ENCODE assay signal across 8 cellular contexts in the genomic region with DNA sequence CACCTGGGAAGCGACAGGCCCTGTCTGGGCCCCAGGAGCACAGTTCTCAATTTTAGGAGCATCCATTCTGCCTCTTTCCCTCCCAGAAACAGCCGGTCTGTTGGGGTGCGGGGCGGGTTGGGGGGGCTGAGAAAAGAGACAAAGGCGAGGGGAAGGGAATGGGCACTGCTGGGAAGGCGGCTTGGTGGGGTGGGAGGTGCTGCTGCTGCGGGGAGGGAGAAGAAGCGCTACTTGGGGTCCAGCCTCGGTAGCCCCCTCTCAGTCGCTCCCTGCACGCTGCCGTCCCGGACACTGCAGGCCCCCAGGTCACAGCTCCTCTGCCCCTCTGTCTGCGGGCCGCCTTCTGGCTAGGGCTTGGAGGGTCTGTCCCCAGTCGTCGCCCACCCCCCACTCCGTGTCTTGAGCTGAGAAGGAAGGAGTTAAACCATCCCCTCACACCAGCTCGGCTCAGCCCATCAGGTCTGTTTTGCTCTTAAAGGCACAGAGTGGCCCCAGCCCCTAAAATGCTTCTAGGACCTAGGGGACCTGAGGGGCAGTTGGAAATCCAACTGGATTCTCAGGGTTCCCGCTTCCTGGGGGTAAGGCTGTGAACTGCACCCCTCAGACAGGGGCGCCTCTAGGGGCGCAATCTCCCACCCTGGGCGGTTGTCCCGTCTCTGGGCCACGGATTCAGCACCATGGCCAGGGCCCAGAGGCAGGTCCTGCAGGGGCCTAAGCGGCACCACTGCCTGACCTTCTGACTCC. TPM values are rescaled to one million over a fixed set of nuclear protein-coding genes. Genes with fewer than 3 reads are reported as not detected.
A peak's percentile ranks its signal among the peaks of the same experiment; 100 is the strongest.
DNase-seq lines count a peak whose midpoint lies in the region; ATAC-seq and TF ChIP-seq lines count a peak whose summit lies in the region.

No MANE protein-coding gene starts in this region.

- no peak overlapping the region for H2BK120ac ChIP-seq in IMR-90 (ENCODE audit: low read depth, low read length)

- POLR2A ChIA-PET in IMR-90 (lab: Charles Lee; ENCODE audit: unreplicated experiment), result no interaction called here
- POLR2A ChIA-PET in activated naive CD8-positive, alpha-beta T cell treated with anti-CD3 and anti-CD28 coated beads, Interleukin-2, amount 10 ng/mL, durations not matched to agents 7 days and 5 days (lab: Charles Lee), result no interaction called here

- H3K36me3 ChIP-seq in IMR-90 (ENCODE audit: control insufficient read depth, insufficient read depth, low read length), result no peaks in the 10 kb centered on the region

- H4K8ac ChIP-seq in IMR-90 (ENCODE audit: low read depth in 2 of 2, low read length in 2 of 2), result no peak overlapping the region

- DNase-seq in Calu3, result peak; percentile 68
- peak; percentile 15 for DNase-seq in IMR-90
- peak; percentile 61 for DNase-seq in activated naive CD8-positive, alpha-beta T cell treated with anti-CD3 and anti-CD28 coated beads, Interleukin-2, amount 10 ng/mL, durations not matched to agents 7 days and 5 days
- DNase-seq in stimulated activated naive CD8-positive, alpha-beta T cell treated with anti-CD3 and anti-CD28 coated beads, Interleukin-15, Interleukin-2, amounts not matched to agents 100 U/mL and 50 U/mL, for 24 hours, result peak; percentile 55
- no peak for DNase-seq in GOT3 (lab: John Stamatoyannopoulos, UW)

- H3K79me1 ChIP-seq in IMR-90 (ENCODE audit: low read depth in 1 of 2, low read length in 2 of 2), result no peaks in the 10 kb centered on the region

- no TSS peak for BruUV-seq in Calu3 (replicated peaks; lab: Mats Ljungman, UMichigan)
- BruUV-seq in IMR-90 (replicated peaks; lab: Mats Ljungman, UMichigan), result no TSS peak

- no peak overlapping the region for H3K23ac ChIP-seq in IMR-90 (ENCODE audit: low read depth, low read length)

- no peak overlapping the region for H2BK20ac ChIP-seq in IMR-90 (ENCODE audit: low read depth, low read length)

- in situ Hi-C loops in IMR-90 (cut with MboI; ENCODE audit: low sequenced_read_pairs), result no loop called here

- no peak overlapping the region for H2BK15ac ChIP-seq in IMR-90 (ENCODE audit: low read depth, low read length)

- peaks cover 85% of the 10 kb centered on the region for H3K27me3 Mint-ChIP-seq in Calu3 (ENCODE audit: unreplicated experiment)
- peaks cover 22% of the 10 kb centered on the region for H3K27me3 Mint-ChIP-seq in activated naive CD8-positive, alpha-beta T cell treated with anti-CD3 and anti-CD28 coated beads, Interleukin-2, amount 10 ng/mL, durations not matched to agents 7 days and 5 days

- no peak overlapping the region for H2AFZ ChIP-seq in IMR-90 (replicated peaks; ENCODE audit: low read length, poor library complexity)

- WGBS in IMR-90 (ENCODE audit: extremely low coverage in 2 of 2, insufficient read length in 1 of 2), 2 experiments, result 4% methylated on average over 5 of the region's 26 CpGs; no CpG with 5 or more reads in 1 of the 2 experiments

- no peaks in the 10 kb centered on the region for H3K36me3 Mint-ChIP-seq in Calu3 (ENCODE audit: insufficient read depth, unreplicated experiment)
- H3K36me3 Mint-ChIP-seq in activated naive CD8-positive, alpha-beta T cell treated with anti-CD3 and anti-CD28 coated beads, Interleukin-2, amount 10 ng/mL, durations not matched to agents 7 days and 5 days, result no peaks in the 10 kb centered on the region

- peak; percentile 75 for TF ChIP-seq CTCF in Calu3 (IDR thresholded peaks at IDR 0.05; ENCODE audit: unreplicated experiment)
- peak; percentile 34; the same call in 1 of the 2 replicates for TF ChIP-seq CTCF in IMR-90 (conservative IDR thresholded peaks at IDR 0.05; ENCODE audit: low read depth, low read length)

- no peaks in the 10 kb centered on the region for H3K4me1 ChIP-seq in IMR-90 (ENCODE audit: control insufficient read depth, insufficient read depth, low read length)

- TF ChIP-seq POLR2A in IMR-90 (IDR thresholded peaks at IDR 0.05; ENCODE audit: low read depth, low read length), result no peak

- H3K9me3 ChIP-seq in IMR-90 (ENCODE audit: control insufficient read depth, insufficient read depth, low read length), result no peaks in the 10 kb centered on the region
- H3K9me3 ChIP-seq in iPS-18c (ENCODE audit: control insufficient read depth, insufficient read depth, low read length), result no peaks in the 10 kb centered on the region

- no peak overlapping the region for H2AK5ac ChIP-seq in IMR-90 (ENCODE audit: low read depth, low read length)

- H4K20me1 ChIP-seq in IMR-90 (ENCODE audit: insufficient read depth, low read length), result no peaks in the 10 kb centered on the region

- no peak overlapping the region for H3K18ac ChIP-seq in IMR-90 (ENCODE audit: low read depth, low read length)

- no peaks in the 10 kb centered on the region for H3K9me1 ChIP-seq in IMR-90 (ENCODE audit: insufficient read depth, low read length)

- intact Hi-C loops in Calu3 (cut with micrococcal nuclease; ENCODE audit: unreplicated experiment), result no loop called here
- intact Hi-C loops in IMR-90 (cut with micrococcal nuclease), result no loop called here

- 0 out of 2 replicates have a peak, but pooled peaks have one; percentile 18 for TF ChIP-seq RAD21 in IMR-90 (IDR thresholded peaks at IDR 0.05; ENCODE audit: low read length)

- H3K27ac ChIP-seq in IMR-90 (ENCODE audit: insufficient read depth, low read length), result no peak overlapping the region

- no peak overlapping the region for H3K9ac ChIP-seq in IMR-90 (ENCODE audit: low read depth, low read length)

- peaks cover 28% of the 10 kb centered on the region for H3K27me3 ChIP-seq in IMR-90 (ENCODE audit: control insufficient read depth, insufficient read depth, low read length)

- no peaks in the 10 kb centered on the region for H3K9me3 Mint-ChIP-seq in Calu3 (ENCODE audit: low read depth, unreplicated experiment)
- H3K9me3 Mint-ChIP-seq in activated naive CD8-positive, alpha-beta T cell treated with anti-CD3 and anti-CD28 coated beads, Interleukin-2, amount 10 ng/mL, durations not matched to agents 7 days and 5 days, result peaks cover 1% of the 10 kb centered on the region

- ATAC-seq in IMR-90 (ENCODE audit: low read depth) (peak; percentile 82), GM18511 (IDR thresholded peaks at IDR 0.05; ENCODE audit: unreplicated experiment) (no peak), GM19351 (IDR thresholded peaks at IDR 0.05; ENCODE audit: unreplicated experiment) (no peak)
- no peak for ATAC-seq in activated naive CD8-positive, alpha-beta T cell treated with anti-CD3 and anti-CD28 coated beads, Interleukin-2, amount 10 ng/mL, durations not matched to agents 7 days and 5 days (ENCODE audit: low read depth)
- peak; percentile 55 for ATAC-seq in stimulated activated naive CD8-positive, alpha-beta T cell treated with anti-CD3 and anti-CD28 coated beads, Interleukin-15, Interleukin-2, amounts not matched to agents 100 U/mL and 50 U/mL, for 24 hours

- H2BK5ac ChIP-seq in IMR-90 (ENCODE audit: low read depth, low read length, poor library complexity, severe bottlenecking), result no peak overlapping the region

- H2AK9ac ChIP-seq in IMR-90 (replicated peaks; ENCODE audit: low read depth, low read length, poor library complexity), result no peak overlapping the region

- no peak overlapping the region for H4K91ac ChIP-seq in IMR-90 (ENCODE audit: insufficient read depth, low read depth, low read length)

- CTCF ChIA-PET in Calu3 (lab: Charles Lee), result interaction anchor here (1.2 kb wide), 1 partner anchor 30 kb away, joined by 3 read pairs; no protein-coding TSS in a partner anchor
- CTCF ChIA-PET in IMR-90 (lab: Yijun Ruan, JAX), result interaction anchor here (1.7 kb wide), 1 partner anchor 14 kb away, joined by 4 read pairs; no protein-coding TSS in a partner anchor

- H3K27ac Mint-ChIP-seq in Calu3 (ENCODE audit: unreplicated experiment), result no peak overlapping the region
- H3K27ac Mint-ChIP-seq in activated naive CD8-positive, alpha-beta T cell treated with anti-CD3 and anti-CD28 coated beads, Interleukin-2, amount 10 ng/mL, durations not matched to agents 7 days and 5 days, result no peak overlapping the region

- no peaks in the 10 kb centered on the region for H3K4me1 Mint-ChIP-seq in Calu3 (ENCODE audit: low read depth, unreplicated experiment)
- no peaks in the 10 kb centered on the region for H3K4me1 Mint-ChIP-seq in activated naive CD8-positive, alpha-beta T cell treated with anti-CD3 and anti-CD28 coated beads, Interleukin-2, amount 10 ng/mL, durations not matched to agents 7 days and 5 days

- H3K4me3 Mint-ChIP-seq in Calu3 (ENCODE audit: low read depth, unreplicated experiment), result no peak overlapping the region
- no peak overlapping the region for H3K4me3 Mint-ChIP-seq in activated naive CD8-positive, alpha-beta T cell treated with anti-CD3 and anti-CD28 coated beads, Interleukin-2, amount 10 ng/mL, durations not matched to agents 7 days and 5 days

- no peak overlapping the region for H3K56ac ChIP-seq in IMR-90 (ENCODE audit: extremely low read depth, insufficient read depth, low read length)

- H3K14ac ChIP-seq in IMR-90 (replicated peaks; ENCODE audit: low read depth, low read length), result no peak overlapping the region

- dilution Hi-C loops in IMR-90 (cut with HindIII; ENCODE audit: low sequenced_read_pairs, unreplicated experiment), result no loop called here

- no peak overlapping the region for H4K5ac ChIP-seq in IMR-90 (ENCODE audit: low read depth, low read length)

- no peak overlapping the region for H3K4me2 ChIP-seq in IMR-90 (ENCODE audit: low read depth, low read length)

- no peak overlapping the region for H3K4ac ChIP-seq in IMR-90 (ENCODE audit: low read depth, low read length)

- H3K4me3 ChIP-seq in IMR-90 (ENCODE audit: insufficient read depth, low read depth, low read length) (no peak overlapping the region), iPS-18c (ENCODE audit: insufficient read depth, low read depth, low read length) (peak overlapping the region; percentile 79)

TF ChIP-seq in IMR-90, 13 proteins besides CTCF, POLR2A, EP300 and RAD21:
- TF ChIP-seq BHLHE40 (IDR thresholded peaks at IDR 0.05; ENCODE audit: low read depth, low read length) (no peak), CHD1 (IDR thresholded peaks at IDR 0.05; ENCODE audit: low read depth, low read length) (no peak), CEBPB (IDR thresholded peaks at IDR 0.05; ENCODE audit: low read depth, low read length) (no peak)

RNA-seq across cellular contexts. Expression of gene GDAP1L1, which starts 0.7 kb away (rescaled TPM):
- not detected in 2 replicates for total RNA-seq in Calu3 (2022)
- not detected in 2 replicates for total RNA-seq in IMR-90 (2012; rRNA removed)
- not detected in 2 replicates for polyA plus RNA-seq in IMR-90 (2012; rRNA removed)
- polyA plus RNA-seq in IMR-90 (2012; cell fraction: cytosol; rRNA removed), result not detected in 2 replicates
- not detected in 2 replicates for polyA plus RNA-seq in IMR-90 (2012; cell fraction: nucleus; rRNA removed; ENCODE audit: low replicate concordance)
- not detected for total RNA-seq in activated naive CD8-positive, alpha-beta T cell treated with anti-CD3 and anti-CD28 coated beads, Interleukin-2, amount 10 ng/mL, durations not matched to agents 7 days and 5 days

RNA-seq across cellular contexts. Expression of gene OSER1, which starts 37.3 kb away (rescaled TPM):
- total RNA-seq in Calu3 (2022), result 52.2 and 56.7 TPM in 2 replicates
- 66.9 and 70.6 TPM in 2 replicates for total RNA-seq in IMR-90 (2012; rRNA removed)
- 27.7 and 32.6 TPM in 2 replicates for polyA plus RNA-seq in IMR-90 (2012; rRNA removed)
- 10.3 and 11.0 TPM in 2 replicates for polyA plus RNA-seq in IMR-90 (2012; cell fraction: cytosol; rRNA removed)
- 20.0 and 103 TPM in 2 replicates for polyA plus RNA-seq in IMR-90 (2012; cell fraction: nucleus; rRNA removed; ENCODE audit: low replicate concordance)
- total RNA-seq in activated naive CD8-positive, alpha-beta T cell treated with anti-CD3 and anti-CD28 coated beads, Interleukin-2, amount 10 ng/mL, durations not matched to agents 7 days and 5 days, result 10 to 100 TPM; 29.8 to 30.5 TPM

Comparison
In these comparisons a context has a peak if more than half of its experiments do, and no peak if none do; other contexts are left out.
1. ATAC-seq: peak in IMR-90 (single experiment) and stimulated activated naive CD8-positive, alpha-beta T cell treated with anti-CD3 and anti-CD28 coated beads, Interleukin-15, Interleukin-2, amounts not matched to agents 100 U/mL and 50 U/mL, for 24 hours (single experiment); none in activated naive CD8-positive, alpha-beta T cell treated with anti-CD3 and anti-CD28 coated beads, Interleukin-2, amount 10 ng/mL, durations not matched to agents 7 days and 5 days (single experiment), GM18511 (single experiment) and GM19351 (single experiment).